In the genomic region with DNA sequence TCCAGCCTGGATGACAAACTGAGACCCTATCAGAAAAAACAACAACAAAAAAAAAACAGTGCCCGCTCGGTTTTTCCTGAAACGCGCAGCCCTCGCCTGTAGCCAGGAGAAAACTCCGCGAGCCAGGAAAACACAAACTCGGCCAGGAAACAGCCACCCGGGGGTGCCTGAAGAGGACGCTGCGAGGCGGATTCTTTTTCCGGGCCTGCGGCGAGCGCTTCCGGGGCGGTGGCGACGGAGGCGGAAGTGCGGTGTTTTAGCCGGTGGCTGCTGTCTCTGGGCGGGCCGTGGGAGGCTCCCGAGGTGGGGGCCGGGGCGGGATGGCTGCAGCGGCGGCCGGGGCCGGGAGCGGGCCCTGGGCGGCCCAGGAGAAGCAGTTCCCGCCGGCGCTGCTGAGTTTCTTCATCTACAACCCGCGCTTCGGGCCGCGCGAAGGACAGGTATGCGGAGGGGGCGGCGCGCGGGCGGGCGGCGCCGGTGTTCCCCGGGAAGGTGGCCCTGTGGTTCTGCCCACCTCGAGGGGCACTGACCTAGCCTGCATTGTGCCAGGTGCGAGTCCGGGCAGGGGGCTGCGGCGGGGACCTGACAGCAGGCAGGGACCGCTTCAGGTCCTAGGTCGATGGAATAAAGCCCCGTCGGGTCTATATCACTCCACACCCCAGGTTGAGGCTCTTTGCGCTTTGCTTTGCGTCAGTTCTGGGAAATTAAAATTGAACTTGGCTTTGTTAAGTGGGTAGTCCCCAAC, we compare ENCODE assay signal across 8 cellular contexts. TPM values are rescaled to one million over a fixed set of nuclear protein-coding genes. Genes with fewer than 3 reads are reported as not detected.
DNase-seq lines count a peak whose midpoint lies in the region; ATAC-seq and TF ChIP-seq lines count a peak whose summit lies in the region.
"Not testable (repeated sequence)": the region's sequence is repeated elsewhere in the genome, so short reads cannot be mapped to it uniquely, and the experiment has no call there.

A gene (plus strand): TSS at position 254 of the 745 bp plus-strand sequence. CDS start 67 bp downstream, at position 321.

- H2AFZ ChIP-seq in OCI-LY3 (ENCODE audit: low read depth, low read length), result not testable (repeated sequence)

- H3K27ac Mint-ChIP-seq in endothelial cell (ENCODE audit: unreplicated experiment), result peak within 1 kb of the TSS; percentile 45

- H3K36me3 ChIP-seq in OCI-LY3 (replicated peaks; ENCODE audit: low read depth, low read length); mesodermal cell (ENCODE audit: control insufficient read depth, insufficient read depth, low read length): not testable (repeated sequence)

- H3K4me1 Mint-ChIP-seq in endothelial cell (ENCODE audit: unreplicated experiment), result not testable (repeated sequence)

- peak within 1 kb of the TSS; percentile 24; the same call in 1 of the 2 replicates for H3K9ac ChIP-seq in OCI-LY3 (ENCODE audit: low read length)

- not testable (repeated sequence) for H3K27ac ChIP-seq in OCI-LY3 (ENCODE audit: low read length); mesodermal cell (ENCODE audit: low read depth, low read length, severe bottlenecking)

- H3K27me3 Mint-ChIP-seq in endothelial cell (ENCODE audit: unreplicated experiment), result not testable (repeated sequence)

- H3K4me3 ChIP-seq in OCI-LY3 (ENCODE audit: low read length) (peak within 1 kb of the TSS; percentile 69), mesodermal cell (ENCODE audit: extremely low read depth, insufficient read depth, low read length, poor library complexity, severe bottlenecking) (peak within 1 kb of the TSS; percentile 34)

- peak; percentile 89 for ATAC-seq in GM19463 (IDR thresholded peaks at IDR 0.05; ENCODE audit: unreplicated experiment)
- peak; percentile 91 for ATAC-seq in HG03565 (IDR thresholded peaks at IDR 0.05; ENCODE audit: unreplicated experiment)

- not testable (repeated sequence) for H3K36me3 Mint-ChIP-seq in endothelial cell (ENCODE audit: low read depth, unreplicated experiment)

- H3K27me3 ChIP-seq in OCI-LY3 (ENCODE audit: low read depth, low read length), result not testable (repeated sequence)

- not testable (repeated sequence) for H3K9me3 ChIP-seq in OCI-LY3 (ENCODE audit: insufficient read depth, low read length); mesodermal cell (ENCODE audit: control insufficient read depth, low read length)

- H3K79me2 ChIP-seq in OCI-LY3 (ENCODE audit: low read length), result not testable (repeated sequence)

- H4K20me1 ChIP-seq in OCI-LY3 (ENCODE audit: insufficient read depth, low read length), result not testable (repeated sequence)

- peak; percentile 71 for DNase-seq in COLO668 (lab: John Stamatoyannopoulos, UW; ENCODE audit: unreplicated experiment)
- peak; percentile 66 for DNase-seq in activated CD8-positive, alpha-beta memory T cell treated with anti-CD3 and anti-CD28 coated beads, Interleukin-2, amount 50 U/mL, for 4 hours
- DNase-seq in endothelial cell (ENCODE audit: low spot score), result peak; percentile 46
- DNase-seq in stimulated activated CD8-positive, alpha-beta memory T cell treated with anti-CD3 and anti-CD28 coated beads, Interleukin-15, amount 100 ng/mL, for 1 hour (ENCODE audit: low read depth), result peak; percentile 62

- TF ChIP-seq CTCF in OCI-LY3 (IDR thresholded peaks at IDR 0.05; ENCODE audit: low read depth, low read length); endothelial cell (IDR thresholded peaks at IDR 0.05; ENCODE audit: unreplicated experiment): not testable (repeated sequence)

- peak within 1 kb of the TSS; percentile 94 for H3K4me3 Mint-ChIP-seq in endothelial cell (ENCODE audit: unreplicated experiment)

- H3K4me2 ChIP-seq in OCI-LY3 (ENCODE audit: low read length), result 0 out of 2 replicates have a peak within 1 kb of the TSS, but pooled peaks have one; percentile 17

- WGBS in mesodermal cell (ENCODE audit: insufficient coverage in 2 of 2), 2 experiments, result 0 to 2% methylated on average over 2 to 7 of the region's 64 CpGs

- H3K4me1 ChIP-seq in OCI-LY3 (ENCODE audit: low read length); mesodermal cell (ENCODE audit: control insufficient read depth, insufficient read depth, low read length, poor library complexity, severe bottlenecking): not testable (repeated sequence)

- H3K9me3 Mint-ChIP-seq in endothelial cell (ENCODE audit: unreplicated experiment), result not testable (repeated sequence)

RNA-seq across cellular contexts. Expression of the gene that starts here (rescaled TPM):
- total RNA-seq in endothelial cell (ENCODE audit: unreplicated experiment), result 62.1 TPM
- 77.5 TPM for polyA plus RNA-seq in mesodermal cell (2013, experiment 1 of 2)
- polyA plus RNA-seq in mesodermal cell (2013, experiment 2 of 2), result 86.9 TPM
